Comparison of ENCODE assay signal across 1 cellular context in genomic region chr12:116426391-116427136, GRCh38.
TF ChIP-seq lines count a peak whose summit lies in the region.

No MANE protein-coding gene starts in this region.

TF ChIP-seq in K562, 482 proteins besides CTCF, POLR2A, EP300 and RAD21 (continued from another document and continues in another):
- TF ChIP-seq CREB5 (CRISPR knock-in tag; IDR thresholded peaks at IDR 0.05) (no peak), MCM2 (IDR thresholded peaks at IDR 0.05; ENCODE audit: low read depth) (no peak), NELFE (IDR thresholded peaks at IDR 0.05; ENCODE audit: insufficient read depth, insufficient read length) (no peak), SREBF1 (IDR thresholded peaks at IDR 0.05; ENCODE audit: borderline replicate concordance, low read depth, low read length) (no peak), RBM15 (IDR thresholded peaks at IDR 0.05; ENCODE audit: insufficient read depth, low read length) (no peak), ZZZ3 (IDR thresholded peaks at IDR 0.05) (no peak), HMG20A (CRISPR knock-in tag; conservative IDR thresholded peaks at IDR 0.05) (no peak), ZNF583 (CRISPR knock-in tag; IDR thresholded peaks at IDR 0.05) (no peak), CCNT2 (IDR thresholded peaks at IDR 0.05; ENCODE audit: borderline replicate concordance, extremely low read depth, insufficient read length, low read depth, low read length) (peak; percentile 46), NFXL1 (CRISPR knock-in tag; IDR thresholded peaks at IDR 0.05) (no peak), ZSCAN32 (CRISPR knock-in tag; IDR thresholded peaks at IDR 0.05) (no peak), FOSL1 (tag; conservative IDR thresholded peaks at IDR 0.05) (peak; percentile 78), ZNF586 (CRISPR knock-in tag; conservative IDR thresholded peaks at IDR 0.05) (no peak), MYNN (IDR thresholded peaks at IDR 0.05) (no peak), MYNN (CRISPR knock-in tag; IDR thresholded peaks at IDR 0.05) (no peak), GABPB2 (CRISPR knock-in tag; conservative IDR thresholded peaks at IDR 0.05) (no peak), NR3C1 (CRISPR knock-in tag; IDR thresholded peaks at IDR 0.05) (no peak), MCM7 (IDR thresholded peaks at IDR 0.05) (no peak), SIN3A (IDR thresholded peaks at IDR 0.05; ENCODE audit: borderline replicate concordance in 2 of 2, control insufficient read depth in 1 of 2, low read depth in 2 of 2, low read length in 2 of 2) (no peak), ZNF224 (CRISPR knock-in tag; IDR thresholded peaks at IDR 0.05) (no peak), RBM34 (IDR thresholded peaks at IDR 0.05; ENCODE audit: borderline replicate concordance, insufficient read depth, low read length) (no peak), SMC3 (conservative IDR thresholded peaks at IDR 0.05; ENCODE audit: insufficient read depth, low read depth, low read length) (no peak), GTF2E2 (tag; IDR thresholded peaks at IDR 0.05) (no peak), FOXK2 (conservative IDR thresholded peaks at IDR 0.05 in 1 of 2, IDR thresholded peaks at IDR 0.05 in 1 of 2; ENCODE audit: low read depth in 2 of 2) (no peak), ASH1L (IDR thresholded peaks at IDR 0.05; ENCODE audit: borderline replicate concordance, low read depth, partially characterized antibody) (no peak), TAF1 (IDR thresholded peaks at IDR 0.05; ENCODE audit: control insufficient read depth, extremely low read depth, insufficient read depth, low read length, severe bottlenecking) (no peak), ZNF76 (CRISPR knock-in tag; IDR thresholded peaks at IDR 0.05; ENCODE audit: borderline replicate concordance) (no peak), KLF6 (CRISPR knock-in tag; IDR thresholded peaks at IDR 0.05; ENCODE audit: borderline replicate concordance) (no peak), ZNF699 (CRISPR knock-in tag; IDR thresholded peaks at IDR 0.05; ENCODE audit: insufficient replicate concordance) (no peak), GATAD2B (IDR thresholded peaks at IDR 0.05; ENCODE audit: borderline replicate concordance) (no peak), NR2F6 (CRISPR knock-in tag; IDR thresholded peaks at IDR 0.05) (no peak), ZBTB43 (CRISPR knock-in tag; IDR thresholded peaks at IDR 0.05) (no peak), DNMT1 (IDR thresholded peaks at IDR 0.05) (no peak), HNRNPLL (IDR thresholded peaks at IDR 0.05; ENCODE audit: low read depth, low read length, poor library complexity, severe bottlenecking) (no peak), TCFL5 (CRISPR knock-in tag; conservative IDR thresholded peaks at IDR 0.05) (no peak), MEF2A (IDR thresholded peaks at IDR 0.05; ENCODE audit: control insufficient read depth, low read depth, low read length) (no peak), HOXB6 (CRISPR knock-in tag; IDR thresholded peaks at IDR 0.05; ENCODE audit: borderline replicate concordance) (no peak), ZNF140 (CRISPR knock-in tag; IDR thresholded peaks at IDR 0.05) (no peak), TAL1 (IDR thresholded peaks at IDR 0.05) (peak; percentile 87), FOXA3 (CRISPR knock-in tag; conservative IDR thresholded peaks at IDR 0.05 in 1 of 2, IDR thresholded peaks at IDR 0.05 in 1 of 2) (no peak), BRF1 (IDR thresholded peaks at IDR 0.05; ENCODE audit: borderline replicate concordance, extremely low read depth, insufficient read length) (no peak), TSC22D4 (tag; IDR thresholded peaks at IDR 0.05) (no peak), FOXM1 (IDR thresholded peaks at IDR 0.05; ENCODE audit: low read depth) (peak; percentile 57; the same call in 1 of the 2 replicates), FOXM1 (CRISPR knock-in tag; IDR thresholded peaks at IDR 0.05; ENCODE audit: low read depth) (no peak), CBFA2T3 (IDR thresholded peaks at IDR 0.05) (peak; percentile 89), ZNF707 (CRISPR knock-in tag; conservative IDR thresholded peaks at IDR 0.05) (no peak), HIVEP1 (CRISPR knock-in tag; IDR thresholded peaks at IDR 0.05) (no peak), GATA2 (CRISPR knock-in tag; IDR thresholded peaks at IDR 0.05) (peak; percentile 58; the same call in 1 of the 2 replicates), CHD2 (IDR thresholded peaks at IDR 0.05; ENCODE audit: low read depth, low read length) (no peak), NKRF (IDR thresholded peaks at IDR 0.05; ENCODE audit: borderline replicate concordance) (no peak), ZNF740 (CRISPR knock-in tag; IDR thresholded peaks at IDR 0.05) (no peak), ZNF740 (tag; IDR thresholded peaks at IDR 0.05) (no peak), SMARCA4 (IDR thresholded peaks at IDR 0.05) (peak; percentile 70; the same call in 1 of the 2 replicates), XRCC3 (IDR thresholded peaks at IDR 0.05) (no peak), SRSF9 (IDR thresholded peaks at IDR 0.05; ENCODE audit: borderline replicate concordance, low read depth, low read length) (no peak), TEAD1 (CRISPR knock-in tag; IDR thresholded peaks at IDR 0.05) (peak; percentile 4 to 31; a peak in 1 of 4 replicates), FOXA1 (IDR thresholded peaks at IDR 0.05; ENCODE audit: borderline replicate concordance) (no peak), ZNF655 (CRISPR knock-in tag; IDR thresholded peaks at IDR 0.05) (no peak)
- TF ChIP-seq, protein P1, sequence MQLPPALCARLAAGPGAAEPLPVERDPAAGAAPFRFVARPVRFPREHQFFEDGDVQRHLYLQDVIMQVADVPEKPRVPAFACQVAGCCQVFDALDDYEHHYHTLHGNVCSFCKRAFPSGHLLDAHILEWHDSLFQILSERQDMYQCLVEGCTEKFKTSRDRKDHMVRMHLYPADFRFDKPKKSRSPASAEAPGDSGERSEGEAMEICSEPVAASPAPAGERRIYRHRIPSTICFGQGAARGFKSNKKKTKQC (CRISPR knock-in tag; IDR thresholded peaks at IDR 0.05) = no peak
- TF ChIP-seq, protein P2, sequence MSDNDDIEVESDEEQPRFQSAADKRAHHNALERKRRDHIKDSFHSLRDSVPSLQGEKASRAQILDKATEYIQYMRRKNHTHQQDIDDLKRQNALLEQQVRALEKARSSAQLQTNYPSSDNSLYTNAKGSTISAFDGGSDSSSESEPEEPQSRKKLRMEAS (CRISPR knock-in tag; IDR thresholded peaks at IDR 0.05) = no peak
- TF ChIP-seq, protein P3, sequence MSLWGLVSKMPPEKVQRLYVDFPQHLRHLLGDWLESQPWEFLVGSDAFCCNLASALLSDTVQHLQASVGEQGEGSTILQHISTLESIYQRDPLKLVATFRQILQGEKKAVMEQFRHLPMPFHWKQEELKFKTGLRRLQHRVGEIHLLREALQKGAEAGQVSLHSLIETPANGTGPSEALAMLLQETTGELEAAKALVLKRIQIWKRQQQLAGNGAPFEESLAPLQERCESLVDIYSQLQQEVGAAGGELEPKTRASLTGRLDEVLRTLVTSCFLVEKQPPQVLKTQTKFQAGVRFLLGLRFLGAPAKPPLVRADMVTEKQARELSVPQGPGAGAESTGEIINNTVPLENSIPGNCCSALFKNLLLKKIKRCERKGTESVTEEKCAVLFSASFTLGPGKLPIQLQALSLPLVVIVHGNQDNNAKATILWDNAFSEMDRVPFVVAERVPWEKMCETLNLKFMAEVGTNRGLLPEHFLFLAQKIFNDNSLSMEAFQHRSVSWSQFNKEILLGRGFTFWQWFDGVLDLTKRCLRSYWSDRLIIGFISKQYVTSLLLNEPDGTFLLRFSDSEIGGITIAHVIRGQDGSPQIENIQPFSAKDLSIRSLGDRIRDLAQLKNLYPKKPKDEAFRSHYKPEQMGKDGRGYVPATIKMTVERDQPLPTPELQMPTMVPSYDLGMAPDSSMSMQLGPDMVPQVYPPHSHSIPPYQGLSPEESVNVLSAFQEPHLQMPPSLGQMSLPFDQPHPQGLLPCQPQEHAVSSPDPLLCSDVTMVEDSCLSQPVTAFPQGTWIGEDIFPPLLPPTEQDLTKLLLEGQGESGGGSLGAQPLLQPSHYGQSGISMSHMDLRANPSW (CRISPR knock-in tag; IDR thresholded peaks at IDR 0.05) = no peak
- TF ChIP-seq, protein P4, sequence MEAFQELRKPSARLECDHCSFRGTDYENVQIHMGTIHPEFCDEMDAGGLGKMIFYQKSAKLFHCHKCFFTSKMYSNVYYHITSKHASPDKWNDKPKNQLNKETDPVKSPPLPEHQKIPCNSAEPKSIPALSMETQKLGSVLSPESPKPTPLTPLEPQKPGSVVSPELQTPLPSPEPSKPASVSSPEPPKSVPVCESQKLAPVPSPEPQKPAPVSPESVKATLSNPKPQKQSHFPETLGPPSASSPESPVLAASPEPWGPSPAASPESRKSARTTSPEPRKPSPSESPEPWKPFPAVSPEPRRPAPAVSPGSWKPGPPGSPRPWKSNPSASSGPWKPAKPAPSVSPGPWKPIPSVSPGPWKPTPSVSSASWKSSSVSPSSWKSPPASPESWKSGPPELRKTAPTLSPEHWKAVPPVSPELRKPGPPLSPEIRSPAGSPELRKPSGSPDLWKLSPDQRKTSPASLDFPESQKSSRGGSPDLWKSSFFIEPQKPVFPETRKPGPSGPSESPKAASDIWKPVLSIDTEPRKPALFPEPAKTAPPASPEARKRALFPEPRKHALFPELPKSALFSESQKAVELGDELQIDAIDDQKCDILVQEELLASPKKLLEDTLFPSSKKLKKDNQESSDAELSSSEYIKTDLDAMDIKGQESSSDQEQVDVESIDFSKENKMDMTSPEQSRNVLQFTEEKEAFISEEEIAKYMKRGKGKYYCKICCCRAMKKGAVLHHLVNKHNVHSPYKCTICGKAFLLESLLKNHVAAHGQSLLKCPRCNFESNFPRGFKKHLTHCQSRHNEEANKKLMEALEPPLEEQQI (IDR thresholded peaks at IDR 0.05) = no peak
- TF ChIP-seq, protein P5, sequence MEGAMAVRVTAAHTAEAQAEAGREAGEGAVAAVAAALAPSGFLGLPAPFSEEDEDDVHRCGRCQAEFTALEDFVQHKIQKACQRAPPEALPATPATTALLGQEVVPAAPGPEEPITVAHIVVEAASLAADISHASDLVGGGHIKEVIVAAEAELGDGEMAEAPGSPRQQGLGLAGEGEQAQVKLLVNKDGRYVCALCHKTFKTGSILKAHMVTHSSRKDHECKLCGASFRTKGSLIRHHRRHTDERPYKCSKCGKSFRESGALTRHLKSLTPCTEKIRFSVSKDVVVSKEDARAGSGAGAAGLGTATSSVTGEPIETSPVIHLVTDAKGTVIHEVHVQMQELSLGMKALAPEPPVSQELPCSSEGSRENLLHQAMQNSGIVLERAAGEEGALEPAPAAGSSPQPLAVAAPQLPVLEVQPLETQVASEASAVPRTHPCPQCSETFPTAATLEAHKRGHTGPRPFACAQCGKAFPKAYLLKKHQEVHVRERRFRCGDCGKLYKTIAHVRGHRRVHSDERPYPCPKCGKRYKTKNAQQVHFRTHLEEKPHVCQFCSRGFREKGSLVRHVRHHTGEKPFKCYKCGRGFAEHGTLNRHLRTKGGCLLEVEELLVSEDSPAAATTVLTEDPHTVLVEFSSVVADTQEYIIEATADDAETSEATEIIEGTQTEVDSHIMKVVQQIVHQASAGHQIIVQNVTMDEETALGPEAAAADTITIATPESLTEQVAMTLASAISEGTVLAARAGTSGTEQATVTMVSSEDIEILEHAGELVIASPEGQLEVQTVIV (CRISPR knock-in tag; IDR thresholded peaks at IDR 0.05; ENCODE audit: borderline replicate concordance) = no peak
